In genomic region chr4:75858721-75859120, GRCh38 we compare ENCODE assay signal across 11 cellular contexts. TPM values are rescaled to one million over a fixed set of nuclear protein-coding genes. Genes with fewer than 3 reads are reported as not detected.
"Had no signal": no experiment of that assay in that cellular context is flagged by ENCODE, and none has a peak within 500 bp of the region (broad histone marks: within the 10 kb centered on the region; RNA-seq: fewer than 3 reads in every experiment).

No MANE protein-coding gene starts in this region.

- FAIRE-seq: H1 had no signal

- H3K27ac ChIP-seq: GM23248 had no signal

- DNase-seq: GM23248, GOT3, H7, H9, HCEC 1CT, HFFc6 had no signal

- H3K36me3 ChIP-seq: HAP-1 had no signal

- ATAC-seq: GM23338, HCT116 had no signal

- H3K4me3 ChIP-seq: GM23248, GM23338, HAP-1 had no signal

- H3K4me1 ChIP-seq: HAP-1 had no signal

- H3K9me3 ChIP-seq: HAP-1 had no signal

- H3K4me2 ChIP-seq: GM23338 had no signal

- H2AFZ ChIP-seq: GM23248, GM23338 had no signal

- H3K9ac ChIP-seq: GM23248 had no signal

RNA-seq across cellular contexts. Expression of gene PPEF2, which starts 43.5 kb away (rescaled TPM):
- total RNA-seq: GM23248, GM23338, H1, H4, H7, H9, HFFc6 had no signal
- polyA plus RNA-seq: GM23248, GM23338, H1 had no signal
